ENCODE assay signal across 21 cellular contexts in the genomic region with DNA sequence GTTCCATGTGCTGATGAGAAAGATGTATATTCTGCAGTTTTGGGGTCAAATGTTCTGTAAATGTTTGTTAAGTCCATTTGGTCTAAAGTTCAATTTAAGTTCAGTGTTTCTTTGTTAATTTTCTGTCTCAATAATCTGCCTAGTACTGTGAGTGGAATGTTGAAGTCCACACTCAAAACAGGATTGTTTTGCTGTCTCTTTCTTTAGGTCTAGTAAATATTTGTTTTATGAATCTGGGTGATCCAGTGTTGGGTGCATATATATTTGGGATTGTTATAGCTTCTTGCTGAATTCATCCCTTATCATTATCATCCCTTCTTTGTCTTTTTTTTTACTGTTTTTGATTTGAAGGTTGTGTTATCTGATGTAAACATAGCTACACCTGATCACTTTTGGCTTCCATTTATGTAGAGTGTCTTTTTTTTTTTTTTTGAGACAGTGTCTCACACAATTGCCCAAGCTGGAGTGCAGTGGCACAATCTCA. TPM values are rescaled to one million over a fixed set of nuclear protein-coding genes. Genes with fewer than 3 reads are reported as not detected.
DNase-seq lines count a peak whose midpoint lies in the region; ATAC-seq, FAIRE-seq and TF ChIP-seq lines count a peak whose summit lies in the region.
"Had no signal": no experiment of that assay in that cellular context is flagged by ENCODE, and none has a peak within 500 bp of the region (broad histone marks: within the 10 kb centered on the region; RNA-seq: fewer than 3 reads in every experiment).

No MANE protein-coding gene starts in this region.

- no peaks in the 10 kb centered on the region for H3K27me3 ChIP-seq in SK-N-SH (ENCODE audit: insufficient read depth)
- H3K27me3 ChIP-seq: BLaER1 treated with 17β-estradiol and CSF1 and Interleukin-3, amounts not matched to agents 10 nM and 100 nM had no signal

- H3K36me3 ChIP-seq in SK-N-SH (replicated peaks in 1 of 2; ENCODE audit: control insufficient read depth in 1 of 2, insufficient read depth in 2 of 2, low read length in 1 of 2), result peaks cover 2 to 3% of the 10 kb centered on the region in 2 experiments

- H3K27ac ChIP-seq in SK-N-SH (ENCODE audit: low read depth in 2 of 2, low read length in 1 of 2), result no peak overlapping the region
- H3K27ac ChIP-seq: 22Rv1; A549; BLaER1 treated with 17β-estradiol and CSF1 and Interleukin-3, amounts not matched to agents 10 nM and 100 nM; C4-2B had no signal

- H3K4me1 Mint-ChIP-seq in activated T-cell treated with anti-CD3 and anti-CD28 coated beads, Interleukin-2, amount 50 U/mL, for 72 hours (ENCODE audit: low read depth), result no peaks in the 10 kb centered on the region
- H3K4me1 Mint-ChIP-seq in activated T-cell treated with anti-CD3 and anti-CD28 coated beads, Interleukin-2, amount 50 U/mL, for 24 hours (ENCODE audit: low read depth), result no peaks in the 10 kb centered on the region
- H3K4me1 Mint-ChIP-seq: B cell had no signal

- H3F3A ChIP-seq in SK-N-SH (replicated peaks; ENCODE audit: insufficient read depth), result no peaks in the 10 kb centered on the region

- H3K9ac ChIP-seq in SK-N-SH, result no peak overlapping the region
- H3K9ac ChIP-seq: BLaER1 treated with 17β-estradiol and CSF1 and Interleukin-3, amounts not matched to agents 10 nM and 100 nM had no signal

- H2AFZ ChIP-seq in SK-N-SH (ENCODE audit: low read depth), result no peak overlapping the region

- H3K4me3 ChIP-seq in choroid plexus epithelial cell (ENCODE audit: low read depth, low read length), result no peak overlapping the region
- H3K4me3 ChIP-seq in SK-N-SH (ENCODE audit: low read depth in 2 of 2, low read length in 1 of 2), result no peak overlapping the region
- H3K4me3 ChIP-seq: A549; BLaER1 treated with 17β-estradiol and CSF1 and Interleukin-3, amounts not matched to agents 10 nM and 100 nM had no signal

- no peaks in the 10 kb centered on the region for H4K20me1 ChIP-seq in SK-N-SH (ENCODE audit: insufficient read depth)
- H4K20me1 ChIP-seq: BLaER1 treated with 17β-estradiol and CSF1 and Interleukin-3, amounts not matched to agents 10 nM and 100 nM had no signal

- no peaks in the 10 kb centered on the region for H3K9me3 Mint-ChIP-seq in activated T-cell treated with anti-CD3 and anti-CD28 coated beads, Interleukin-2, amount 50 U/mL, for 72 hours
- H3K9me3 Mint-ChIP-seq in activated T-cell treated with anti-CD3 and anti-CD28 coated beads, Interleukin-2, amount 50 U/mL, for 24 hours, result no peaks in the 10 kb centered on the region
- H3K9me3 Mint-ChIP-seq: CD4-positive, alpha-beta T cell had no signal

- H3K9me3 ChIP-seq in SK-N-SH, result no peaks in the 10 kb centered on the region
- H3K9me3 ChIP-seq: A549; BLaER1 treated with 17β-estradiol and CSF1 and Interleukin-3, amounts not matched to agents 10 nM and 100 nM; Caco-2 had no signal

- peaks cover 3% of the 10 kb centered on the region; the same call in 1 of the 2 replicates for H3K79me2 ChIP-seq in SK-N-SH (ENCODE audit: insufficient read depth)

- no peak for TF ChIP-seq RAD21 in SK-N-SH (IDR thresholded peaks at IDR 0.05; ENCODE audit: low read length)

- POLR2A ChIA-PET in SK-N-SH (lab: Yijun Ruan, JAX), result no interaction called here

- H3K4me3 Mint-ChIP-seq in activated T-cell treated with anti-CD3 and anti-CD28 coated beads, Interleukin-2, amount 50 U/mL, for 72 hours, result no peak overlapping the region
- H3K4me3 Mint-ChIP-seq in activated T-cell treated with anti-CD3 and anti-CD28 coated beads, Interleukin-2, amount 50 U/mL, for 24 hours, result no peak overlapping the region
- H3K4me3 Mint-ChIP-seq: B cell; CD4-positive, alpha-beta T cell; CD8-positive, alpha-beta T cell had no signal

- peak overlapping the region; percentile 42 for H3K27ac Mint-ChIP-seq in activated T-cell treated with anti-CD3 and anti-CD28 coated beads, Interleukin-2, amount 50 U/mL, for 72 hours
- no peak overlapping the region for H3K27ac Mint-ChIP-seq in activated T-cell treated with anti-CD3 and anti-CD28 coated beads, Interleukin-2, amount 50 U/mL, for 24 hours
- H3K27ac Mint-ChIP-seq: B cell; CD4-positive, alpha-beta T cell; CD8-positive, alpha-beta T cell had no signal

- H3K4me2 ChIP-seq in SK-N-SH, result no peak overlapping the region
- H3K4me2 ChIP-seq: A549; BLaER1 treated with 17β-estradiol and CSF1 and Interleukin-3, amounts not matched to agents 10 nM and 100 nM had no signal

- no peaks in the 10 kb centered on the region for H3K27me3 Mint-ChIP-seq in activated T-cell treated with anti-CD3 and anti-CD28 coated beads, Interleukin-2, amount 50 U/mL, for 72 hours (ENCODE audit: low read depth)
- no peaks in the 10 kb centered on the region for H3K27me3 Mint-ChIP-seq in activated T-cell treated with anti-CD3 and anti-CD28 coated beads, Interleukin-2, amount 50 U/mL, for 24 hours
- H3K27me3 Mint-ChIP-seq: B cell; CD4-positive, alpha-beta T cell had no signal

- no peaks in the 10 kb centered on the region for H3K4me1 ChIP-seq in SK-N-SH (ENCODE audit: control insufficient read depth in 1 of 2, insufficient read depth in 2 of 2, low read depth in 1 of 2, low read length in 1 of 2)
- H3K4me1 ChIP-seq: A549; BLaER1 treated with 17β-estradiol and CSF1 and Interleukin-3, amounts not matched to agents 10 nM and 100 nM; Caco-2 had no signal

- H3K36me3 Mint-ChIP-seq in activated T-cell treated with anti-CD3 and anti-CD28 coated beads, Interleukin-2, amount 50 U/mL, for 72 hours (ENCODE audit: insufficient read depth in 2 of 2), result peaks cover 5 to 10% of the 10 kb centered on the region in 2 donors
- H3K36me3 Mint-ChIP-seq in activated T-cell treated with anti-CD3 and anti-CD28 coated beads, Interleukin-2, amount 50 U/mL, for 24 hours (ENCODE audit: low read depth), result peaks cover 43% of the 10 kb centered on the region

- no peak for TF ChIP-seq CTCF in choroid plexus epithelial cell (conservative IDR thresholded peaks at IDR 0.05; ENCODE audit: low read depth, low read length)
- TF ChIP-seq CTCF in SK-N-SH (IDR thresholded peaks at IDR 0.05), result no peak

- DNase-seq in activated T-cell treated with anti-CD3 and anti-CD28 coated beads, Interleukin-2, amount 50 U/mL, for 72 hours, result no peak
- no peak for DNase-seq in activated T-cell treated with anti-CD3 and anti-CD28 coated beads, Interleukin-2, amount 50 U/mL, for 24 hours
- DNase-seq in choroid plexus epithelial cell (ENCODE audit: low read depth) (peak; percentile 13), SK-N-SH (no peak)
- DNase-seq: AML-193; Caco-2; Calu3; CD4-positive, alpha-beta T cell; CD8-positive, alpha-beta T cell; DMS79 treated with DMSO at 0.1 percent for 48 hours; GF-D8 had no signal

- peak; percentile 72 for FAIRE-seq in islet of Langerhans (lab: Jason Lieb, UNC)
- FAIRE-seq: A549, D721Med, G401.6, GM12891 had no signal

- H3K9me2 ChIP-seq in SK-N-SH, result no peaks in the 10 kb centered on the region

- TF ChIP-seq EP300 in SK-N-SH (IDR thresholded peaks at IDR 0.05; ENCODE audit: borderline replicate concordance in 1 of 2, low read depth in 1 of 2, low read length in 1 of 2), result no peak

- ATAC-seq in activated T-cell treated with anti-CD3 and anti-CD28 coated beads, Interleukin-2, amount 50 U/mL, for 72 hours (replicated peaks in 1 of 2), result no peak
- ATAC-seq in GM18873 (IDR thresholded peaks at IDR 0.05; ENCODE audit: low FRiP score, unreplicated experiment), result no peak
- ATAC-seq: A549; CD8-positive, alpha-beta T cell had no signal

- CTCF ChIA-PET in SK-N-SH (lab: Yijun Ruan, JAX), result no interaction called here

TF ChIP-seq in SK-N-SH, 30 proteins besides CTCF, POLR2A, EP300 and RAD21 (continues in another document):
- TF ChIP-seq IRF3 (IDR thresholded peaks at IDR 0.05; ENCODE audit: low read depth, low read length) (no peak), POLR2AphosphoS5 (IDR thresholded peaks at IDR 0.05; ENCODE audit: low read depth, low read length) (no peak), FOSL2 (IDR thresholded peaks at IDR 0.05; ENCODE audit: borderline replicate concordance, low read depth) (no peak), SIN3A (IDR thresholded peaks at IDR 0.05; ENCODE audit: borderline replicate concordance, low read depth, low read length) (no peak), RFX5 (IDR thresholded peaks at IDR 0.05; ENCODE audit: low read length) (no peak), FOXJ3 (CRISPR knock-in tag; IDR thresholded peaks at IDR 0.05) (no peak), MXI1 (IDR thresholded peaks at IDR 0.05; ENCODE audit: low read depth, low read length) (no peak), ZBTB33 (IDR thresholded peaks at IDR 0.05; ENCODE audit: borderline replicate concordance, low read depth) (no peak), NRF1 (IDR thresholded peaks at IDR 0.05; ENCODE audit: low read depth, low read length) (no peak), MAX (IDR thresholded peaks at IDR 0.05; ENCODE audit: low read depth) (no peak)

RNA-seq across cellular contexts. Expression of gene PRPF39, which starts 26.0 kb away (rescaled TPM):
- total RNA-seq in activated T-cell treated with anti-CD3 and anti-CD28 coated beads, Interleukin-2, amount 50 U/mL, for 72 hours, result 10 to 100 TPM; 40.5 to 49.7 TPM
- polyA plus RNA-seq in SK-N-SH (2012; rRNA removed), result 14.6 and 22.4 TPM in 2 replicates
- 6.0 and 8.2 TPM in 2 replicates for polyA plus RNA-seq in SK-N-SH (2012; cell fraction: cytosol; rRNA removed)
- 36.7 and 94.2 TPM in 2 replicates for polyA plus RNA-seq in SK-N-SH (2012; cell fraction: nucleus; rRNA removed)
